ENCODE assay signal across 9 cellular contexts in the genomic region with DNA sequence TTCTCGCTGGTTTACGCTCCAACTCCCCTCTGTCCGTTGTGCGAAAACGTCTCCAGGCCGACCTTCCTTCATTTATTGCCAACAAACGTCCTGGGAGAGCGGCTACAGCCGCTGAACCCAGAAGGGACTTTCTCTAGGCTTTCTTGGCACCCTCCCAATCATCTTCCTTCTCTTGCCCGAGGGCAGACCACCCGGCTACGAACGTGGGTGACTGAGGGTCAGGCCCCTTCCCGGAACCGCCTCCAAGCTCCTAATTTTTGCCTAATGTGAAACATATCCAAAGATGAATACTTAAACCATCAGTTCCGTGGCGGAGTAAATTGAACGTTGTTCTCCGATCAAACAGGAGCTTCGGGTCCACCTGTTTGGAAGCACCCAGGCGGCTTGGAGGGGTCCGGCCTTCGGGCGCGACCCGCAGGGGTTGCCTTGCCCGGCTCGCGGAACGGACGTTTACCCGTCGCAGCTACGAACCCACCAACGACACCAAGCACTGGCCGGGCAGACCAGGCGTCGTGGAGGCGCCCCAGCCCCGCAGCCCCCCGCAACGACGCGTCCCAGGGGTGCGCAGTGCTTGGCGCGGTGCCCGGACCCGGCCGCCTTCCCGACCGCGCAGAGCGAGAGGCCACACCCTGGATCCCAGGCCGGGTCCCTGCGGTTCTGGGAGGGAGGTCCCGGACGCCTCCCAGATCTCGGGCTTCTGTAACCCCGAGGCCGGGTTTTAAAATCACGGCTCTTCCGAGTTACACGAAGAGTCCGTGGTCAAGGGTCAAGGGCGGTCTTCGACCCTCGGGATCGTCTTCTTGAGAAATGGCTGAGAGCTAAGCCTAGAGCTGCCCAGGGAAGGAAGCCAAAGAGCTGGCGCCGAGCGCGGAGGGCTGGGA. TPM values are rescaled to one million over a fixed set of nuclear protein-coding genes. Genes with fewer than 3 reads are reported as not detected.
DNase-seq lines count a peak whose midpoint lies in the region; ATAC-seq and TF ChIP-seq lines count a peak whose summit lies in the region.
"Not testable (repeated sequence)": the region's sequence is repeated elsewhere in the genome, so short reads cannot be mapped to it uniquely, and the experiment has no call there.
"Had no signal": no experiment of that assay in that cellular context is flagged by ENCODE, and none has a peak within 500 bp of the region (broad histone marks: within the 10 kb centered on the region; RNA-seq: fewer than 3 reads in every experiment).

No MANE protein-coding gene starts in this region.

- intact Hi-C loops in MCF 10A (cut with micrococcal nuclease); left ventricle myocardium inferior (cut with micrococcal nuclease); naive thymus-derived CD4-positive, alpha-beta T cell (cut with micrococcal nuclease): not testable (repeated sequence)

- H3K27me3 ChIP-seq in CD4-positive, CD25-positive, alpha-beta regulatory T cell (ENCODE audit: control insufficient read depth, insufficient read depth, low read length); naive thymus-derived CD4-positive, alpha-beta T cell (ENCODE audit: control insufficient read depth in 2 of 2, insufficient read depth in 2 of 2, low read length in 2 of 2): not testable (repeated sequence)
- H3K27me3 ChIP-seq in left ventricle myocardium inferior (ENCODE audit: low read depth), result peaks cover 81% of the 10 kb centered on the region

- not testable (repeated sequence) for H3K9me3 ChIP-seq in CD4-positive, CD25-positive, alpha-beta regulatory T cell (ENCODE audit: control insufficient read depth in 2 of 2, low read length in 2 of 2); left ventricle myocardium inferior (replicated peaks); naive thymus-derived CD4-positive, alpha-beta T cell (ENCODE audit: control insufficient read depth in 2 of 3, low read length in 3 of 3)

- not testable (repeated sequence) for H3K4me3 ChIP-seq in CD4-positive, CD25-positive, alpha-beta regulatory T cell (ENCODE audit: low read depth, low read length); naive thymus-derived CD4-positive, alpha-beta T cell (ENCODE audit: low read length)
- H3K4me3 ChIP-seq in WI38 (ENCODE audit: low read depth, low read length) (peak overlapping the region; percentile 48), left ventricle myocardium inferior (peak overlapping the region; percentile 70)

- peak overlapping the region; percentile 66 to 86 (median 84) for H3K4me3 Mint-ChIP-seq in CD4-positive, CD25-positive, alpha-beta regulatory T cell
- peak overlapping the region; percentile 52 for H3K4me3 Mint-ChIP-seq in MCF 10A (ENCODE audit: unreplicated experiment)
- peak overlapping the region; percentile 45 to 84 (median 64) for H3K4me3 Mint-ChIP-seq in naive thymus-derived CD4-positive, alpha-beta T cell

- H3K36me3 Mint-ChIP-seq in CD4-positive, CD25-positive, alpha-beta regulatory T cell; MCF 10A (ENCODE audit: insufficient read depth, unreplicated experiment); naive thymus-derived CD4-positive, alpha-beta T cell: not testable (repeated sequence)

- peaks cover 5 to 33% (median 5%) of the 10 kb centered on the region in 4 donors for H3K4me1 Mint-ChIP-seq in CD4-positive, CD25-positive, alpha-beta regulatory T cell
- not testable (repeated sequence) for H3K4me1 Mint-ChIP-seq in MCF 10A (ENCODE audit: insufficient read depth, unreplicated experiment)
- peaks cover 11 to 22% (median 12%) of the 10 kb centered on the region in 7 donors for H3K4me1 Mint-ChIP-seq in naive thymus-derived CD4-positive, alpha-beta T cell

- H3K27me3 Mint-ChIP-seq in CD4-positive, CD25-positive, alpha-beta regulatory T cell, result peaks cover 18% of the 10 kb centered on the region
- H3K27me3 Mint-ChIP-seq in MCF 10A (ENCODE audit: insufficient read depth, unreplicated experiment), result peaks cover 19% of the 10 kb centered on the region
- H3K27me3 Mint-ChIP-seq in naive thymus-derived CD4-positive, alpha-beta T cell, result peaks cover 14 to 45% (median 19%) of the 10 kb centered on the region in 5 donors

- H3K9me3 Mint-ChIP-seq in CD4-positive, CD25-positive, alpha-beta regulatory T cell; MCF 10A (ENCODE audit: unreplicated experiment); naive thymus-derived CD4-positive, alpha-beta T cell: not testable (repeated sequence)

- not testable (repeated sequence) for H3K27ac ChIP-seq in CD4-positive, CD25-positive, alpha-beta regulatory T cell (ENCODE audit: insufficient read depth, low read length, poor library complexity, severe bottlenecking); left ventricle myocardium inferior (replicated peaks); naive thymus-derived CD4-positive, alpha-beta T cell (ENCODE audit: low read depth, low read length)

- BruUV-seq in MCF 10A (replicated peaks; lab: Mats Ljungman, UMichigan), result not testable (repeated sequence)

- H3K27ac Mint-ChIP-seq in CD4-positive, CD25-positive, alpha-beta regulatory T cell; MCF 10A (ENCODE audit: low read depth, unreplicated experiment): not testable (repeated sequence)
- H3K27ac Mint-ChIP-seq in naive thymus-derived CD4-positive, alpha-beta T cell, result peak overlapping the region in 1 of 9 donors; percentile 73

- not testable (repeated sequence) for TF ChIP-seq CTCF in WI38 (IDR thresholded peaks at IDR 0.05; ENCODE audit: low read depth, low read length); MCF 10A (IDR thresholded peaks at IDR 0.05; ENCODE audit: unreplicated experiment); left ventricle myocardium inferior (IDR thresholded peaks at IDR 0.05; ENCODE audit: borderline replicate concordance)

- H3K4me1 ChIP-seq in CD4-positive, CD25-positive, alpha-beta regulatory T cell (ENCODE audit: control insufficient read depth, insufficient read depth, low read length, poor library complexity, severe bottlenecking), result peaks cover 15% of the 10 kb centered on the region
- H3K4me1 ChIP-seq in left ventricle myocardium inferior, result peaks cover 28% of the 10 kb centered on the region
- not testable (repeated sequence) for H3K4me1 ChIP-seq in naive thymus-derived CD4-positive, alpha-beta T cell (ENCODE audit: control insufficient read depth in 2 of 2, insufficient read depth in 2 of 2, low read length in 2 of 2)

- CTCF ChIA-PET in MCF 10A (lab: Yijun Ruan, JAX); naive thymus-derived CD4-positive, alpha-beta T cell (lab: Charles Lee): not testable (repeated sequence)

- POLR2A ChIA-PET in MCF 10A (lab: Yijun Ruan, JAX); naive thymus-derived CD4-positive, alpha-beta T cell (lab: Charles Lee): not testable (repeated sequence)

- not testable (repeated sequence) for H3K36me3 ChIP-seq in CD4-positive, CD25-positive, alpha-beta regulatory T cell (ENCODE audit: control insufficient read depth, insufficient read depth, low read length); left ventricle myocardium inferior; naive thymus-derived CD4-positive, alpha-beta T cell (ENCODE audit: control insufficient read depth in 2 of 3, insufficient read depth in 3 of 3, low read length in 3 of 3)

- not testable (repeated sequence) for ATAC-seq in CD4-positive, CD25-positive, alpha-beta regulatory T cell (ENCODE audit: low read depth in 2 of 2)
- peak; percentile 19 for ATAC-seq in GM21390 (IDR thresholded peaks at IDR 0.05; ENCODE audit: unreplicated experiment)
- ATAC-seq in HG03354 (IDR thresholded peaks at IDR 0.05; ENCODE audit: poor library complexity, severe bottlenecking, unreplicated experiment), result peak; percentile 15
- ATAC-seq in naive thymus-derived CD4-positive, alpha-beta T cell, result peak; percentile 22
- peak; percentile 15 for ATAC-seq in stimulated activated naive CD8-positive, alpha-beta T cell treated with anti-CD3 and anti-CD28 coated beads, Interleukin-15, Interleukin-2, amounts not matched to agents 100 U/mL and 50 U/mL, for 24 hours

- DNase-seq in CD4-positive, CD25-positive, alpha-beta regulatory T cell; MCF 10A (ENCODE audit: unreplicated experiment); left ventricle myocardium inferior; stimulated activated naive CD8-positive, alpha-beta T cell treated with anti-CD3 and anti-CD28 coated beads, Interleukin-15, Interleukin-2, amounts not matched to agents 100 U/mL and 50 U/mL, for 24 hours: not testable (repeated sequence)
- peak in 3 of 9 donors; percentile 16 to 25 (median 21) for DNase-seq in naive thymus-derived CD4-positive, alpha-beta T cell

RNA-seq across cellular contexts. Expression of gene FOXD4L1, which starts 4.0 kb away (rescaled TPM):
- total RNA-seq in CD4-positive, CD25-positive, alpha-beta regulatory T cell, result not detected
- polyA plus RNA-seq in CD4-positive, CD25-positive, alpha-beta regulatory T cell, result under 1 TPM in 1 of 4 donors, not detected in 3; 0.32 TPM
- total RNA-seq in MCF 10A (2022) (0.63 and 0.98 TPM in 2 replicates), left ventricle myocardium inferior (0.11 TPM)
- total RNA-seq in naive thymus-derived CD4-positive, alpha-beta T cell, result under 1 TPM in 4 of 5 experiments, not detected in 1; 0.16 to 0.60 (median 0.35) TPM
- not detected for polyA plus RNA-seq in naive thymus-derived CD4-positive, alpha-beta T cell
- total RNA-seq: uterus had no signal
